Comparison of ENCODE assay signal across 9 cellular contexts in genomic region chr17:64974750-64975317, GRCh38. TPM values are rescaled to one million over a fixed set of nuclear protein-coding genes. Genes with fewer than 3 reads are reported as not detected.
DNase-seq lines count a peak whose midpoint lies in the region; ATAC-seq, FAIRE-seq and TF ChIP-seq lines count a peak whose summit lies in the region.
"Had no signal": no experiment of that assay in that cellular context is flagged by ENCODE, and none has a peak within 500 bp of the region (broad histone marks: within the 10 kb centered on the region; RNA-seq: fewer than 3 reads in every experiment).

No MANE protein-coding gene starts in this region.

- H3K4me1 ChIP-seq in kidney (ENCODE audit: control insufficient read depth in 1 of 2, insufficient read depth in 1 of 2, low read depth in 1 of 2, low read length in 2 of 2) (peaks cover 3 to 8% of the 10 kb centered on the region in 2 donors), suprapubic skin (peaks cover 23% of the 10 kb centered on the region)

- no peak for FAIRE-seq in kidney (lab: Jason Lieb, UNC)
- FAIRE-seq: TTC549 had no signal

- peaks cover 65% of the 10 kb centered on the region for H3K4me1 Mint-ChIP-seq in activated naive CD8-positive, alpha-beta T cell (ENCODE audit: low read depth)

- DNase-seq in GF-D8 (lab: John Stamatoyannopoulos, UW): peak; percentile 37
- DNase-seq in kidney: no peak
- DNase-seq in suprapubic skin (ENCODE audit: low spot score in 2 of 2): peak in 1 of 2 donors; percentile 73
- DNase-seq in activated CD8-positive, alpha-beta memory T cell treated with anti-CD3 and anti-CD28 coated beads, Interleukin-2, amount 50 U/mL, for 48 hours: no peak

- H3K27me3 ChIP-seq in suprapubic skin: no peaks in the 10 kb centered on the region

- WGBS in suprapubic skin: 6% methylated on average over 6 of the region's 9 CpGs

- intact Hi-C loops in kidney (cut with DNase I): no loop called here

- peak overlapping the region; percentile 99 for H3K27ac ChIP-seq in kidney (ENCODE audit: low read depth in 2 of 2, low read length in 2 of 2)
- peak overlapping the region; percentile 99 for H3K27ac ChIP-seq in suprapubic skin

- H3K4me3 ChIP-seq in kidney (ENCODE audit: low read length in 2 of 2) (peak overlapping the region; percentile 69 to 70), suprapubic skin (peak overlapping the region; percentile 88)

- TF ChIP-seq CTCF in kidney (IDR thresholded peaks at IDR 0.05; ENCODE audit: borderline replicate concordance, extremely low read depth, insufficient read depth): no peak
- TF ChIP-seq CTCF in suprapubic skin (IDR thresholded peaks at IDR 0.05): no peak

- H3K36me3 ChIP-seq in kidney (ENCODE audit: control insufficient read depth in 1 of 2, insufficient read depth in 2 of 2, low read length in 2 of 2) (no peaks in the 10 kb centered on the region), suprapubic skin (peaks cover 28% of the 10 kb centered on the region)

- no peaks in the 10 kb centered on the region for H3K9me3 ChIP-seq in kidney (ENCODE audit: control insufficient read depth in 1 of 2, low read length in 2 of 2)
- H3K9me3 ChIP-seq in suprapubic skin: no peaks in the 10 kb centered on the region

- TF ChIP-seq POLR2A in suprapubic skin (IDR thresholded peaks at IDR 0.05): no peak

- peaks cover 8% of the 10 kb centered on the region for H3K36me3 Mint-ChIP-seq in activated naive CD8-positive, alpha-beta T cell

- peak; percentile 1 for ATAC-seq in HG03066 (IDR thresholded peaks at IDR 0.05; ENCODE audit: low read depth, unreplicated experiment)
- no peak for ATAC-seq in HG02970 (IDR thresholded peaks at IDR 0.05; ENCODE audit: low FRiP score, unreplicated experiment)
- ATAC-seq in GM18870 (IDR thresholded peaks at IDR 0.05; ENCODE audit: unreplicated experiment): no peak

- H3K27ac Mint-ChIP-seq in activated naive CD8-positive, alpha-beta T cell: peak overlapping the region; percentile 99

- no peak for TF ChIP-seq EP300 in suprapubic skin (IDR thresholded peaks at IDR 0.05)

- H3K9me3 Mint-ChIP-seq in activated naive CD8-positive, alpha-beta T cell (ENCODE audit: low read depth): no peaks in the 10 kb centered on the region

- no peaks in the 10 kb centered on the region for H3K27me3 Mint-ChIP-seq in activated naive CD8-positive, alpha-beta T cell

- peak overlapping the region; percentile 94 for H3K4me3 Mint-ChIP-seq in activated naive CD8-positive, alpha-beta T cell

- H3K9ac ChIP-seq in kidney (ENCODE audit: low read length in 2 of 2): peak overlapping the region; percentile 79 to 88

RNA-seq across cellular contexts. Expression of gene LRRC37A3, which starts 55.6 kb away (rescaled TPM):
- total RNA-seq in kidney: 14.3 TPM
- 13.3 TPM for polyA plus RNA-seq in kidney (ENCODE audit: insufficient read depth, low read depth, low replicate concordance)
- total RNA-seq in suprapubic skin: 10 to 100 TPM in 1 of 4 donors, 1 to 10 TPM in 3; 3.9 to 24.3 (median 5.9) TPM
